In genomic region chr17:42180922-42181850, GRCh38 we compare ENCODE assay signal across 8 cellular contexts. TPM values are rescaled to one million over a fixed set of nuclear protein-coding genes. Genes with fewer than 3 reads are reported as not detected.
DNase-seq lines count a peak whose midpoint lies in the region; ATAC-seq, FAIRE-seq and TF ChIP-seq lines count a peak whose summit lies in the region.

Gene KCNH4 (minus strand): TSS chr17:42181142. CDS start chr17:42180945, 197 bp downstream.

- H3K9me3 ChIP-seq in AG04450 (ENCODE audit: control insufficient read depth, insufficient read depth, low read length) (peaks cover 4% of the 10 kb centered on the region; the same call in 1 of the 2 replicates), SK-N-MC (ENCODE audit: low read depth, low read length) (no peaks in the 10 kb centered on the region), pancreas (no peaks in the 10 kb centered on the region), thymus (ENCODE audit: control insufficient read depth) (no peaks in the 10 kb centered on the region)

- H3K27ac ChIP-seq in AG04450 (ENCODE audit: low read depth, low read length) (no peak within 1 kb of the TSS), SK-N-MC (no peak within 1 kb of the TSS), pancreas (no peak within 1 kb of the TSS), thymus (ENCODE audit: low read depth) (no peak within 1 kb of the TSS)

- no peak within 1 kb of the TSS for H3K9ac ChIP-seq in SK-N-MC (ENCODE audit: insufficient read length)

- H3K27me3 ChIP-seq in AG04450 (ENCODE audit: control insufficient read depth, insufficient read depth, low read length), result peaks cover 35% of the 10 kb centered on the region
- H3K27me3 ChIP-seq in pancreas, result no peaks in the 10 kb centered on the region
- H3K27me3 ChIP-seq in thymus (ENCODE audit: control insufficient read depth, insufficient read depth), result peaks cover 33% of the 10 kb centered on the region

- intact Hi-C loops in head of caudate nucleus (cut with DNase I) (loop anchor here (10.0 kb wide), 1 partner anchor 224 kb away; no protein-coding TSS in a partner anchor), pancreas (cut with DNase I) (no loop called here)

- WGBS in pancreas, 2 donors, result 5% methylated on average over 45 to 60 of the region's 60 CpGs
- 5% methylated on average over 60 of the region's 60 CpGs for WGBS in thymus

- DNase-seq in AG04450 (ENCODE audit: low read depth, low spot score) (peak; percentile 16), LNCaP clone FGC (ENCODE audit: low read depth) (peak; percentile 38), SK-N-MC (ENCODE audit: low read depth, low spot score) (no peak), head of caudate nucleus (peak; percentile 80 to 98 (median 92)), pancreas (peak; percentile 54 to 86 (median 76))
- DNase-seq in activated naive CD4-positive, alpha-beta T cell treated with anti-CD3 and anti-CD28 coated beads, Interleukin-2, amount 50 U/mL, for 16 hours, result peak; percentile 87

- H3K4me1 ChIP-seq in pancreas (peaks cover 0 to 7% (median 6%) of the 10 kb centered on the region in 3 donors), thymus (ENCODE audit: control insufficient read depth, insufficient read depth, low read length) (peaks cover 18% of the 10 kb centered on the region)

- TF ChIP-seq CTCF in AG04450 (IDR thresholded peaks at IDR 0.05; ENCODE audit: low read depth, low read length), result peak; percentile 55
- peak; percentile 65 for TF ChIP-seq CTCF in LNCaP clone FGC (IDR thresholded peaks at IDR 0.05; ENCODE audit: control insufficient read depth, extremely low read depth, insufficient read depth)
- peak in 2 of 4 donors; percentile 23 to 24 for TF ChIP-seq CTCF in pancreas (IDR thresholded peaks at IDR 0.05)

- ATAC-seq in GM18907 (IDR thresholded peaks at IDR 0.05; ENCODE audit: unreplicated experiment) (peak; percentile 38), pancreas (peak; percentile 26 to 65 (median 64))

- H3K4me3 ChIP-seq in AG04450 (ENCODE audit: low read depth, low read length), result peak within 1 kb of the TSS; percentile 35; the same call in 1 of the 2 replicates
- H3K4me3 ChIP-seq in LNCaP clone FGC (ENCODE audit: low read depth, low read length), result no peak within 1 kb of the TSS
- peak within 1 kb of the TSS; percentile 75 for H3K4me3 ChIP-seq in SK-N-MC
- peak within 1 kb of the TSS; percentile 7 to 46 (median 19) for H3K4me3 ChIP-seq in pancreas
- H3K4me3 ChIP-seq in thymus (ENCODE audit: low read length), result peak within 1 kb of the TSS; percentile 38

- H3K36me3 ChIP-seq in SK-N-MC (ENCODE audit: insufficient read depth, low read length) (no peaks in the 10 kb centered on the region), pancreas (no peaks in the 10 kb centered on the region), thymus (ENCODE audit: control insufficient read depth, insufficient read depth) (no peaks in the 10 kb centered on the region)

- FAIRE-seq in pancreas (lab: Jason Lieb, UNC), result no peak

- CTCF ChIA-PET in AG04450 (lab: Charles Lee), result interaction anchor here (0.6 to 1.0 kb wide), 5 partner anchors 69 to 219 kb away, joined by 3 to 4 read pairs (median 3); no protein-coding TSS in a partner anchor

- POLR2A ChIA-PET in AG04450 (lab: Yijun Ruan, JAX), result no interaction called here

RNA-seq across cellular contexts. Expression of gene KCNH4, which starts in this region (rescaled TPM):
- 0.01 and 0.02 TPM in 2 replicates for polyA plus RNA-seq in AG04450 (2011; rRNA removed)
- polyA minus RNA-seq in AG04450 (2011; rRNA and poly(A)+ RNA removed), result 0.09 TPM in 1 of 2 replicates, not detected in the other
- total RNA-seq in pancreas, result under 1 TPM in 5 of 6 donors, not detected in 1; 0.03 to 0.09 (median 0.06) TPM
- under 1 TPM; 0.11 to 0.14 TPM for polyA plus RNA-seq in pancreas
- 0.09 TPM for polyA plus RNA-seq in thymus

Comparison
In these comparisons a context has a peak if more than half of its experiments do, and no peak if none do; other contexts are left out.
1. Peak in DNase-seq and H3K4me3 ChIP-seq in AG04450; RNA of the gene not detected or under 1 TPM.
2. Peak in DNase-seq, ATAC-seq and H3K4me3 ChIP-seq in pancreas; RNA of the gene not detected or under 1 TPM.